Comparison of ENCODE assay signal across 8 cellular contexts in genomic region chr4:74039065-74039763, GRCh38. TPM values are rescaled to one million over a fixed set of nuclear protein-coding genes. Genes with fewer than 3 reads are reported as not detected.
DNase-seq lines count a peak whose midpoint lies in the region; ATAC-seq and TF ChIP-seq lines count a peak whose summit lies in the region.

No MANE protein-coding gene starts in this region.

- H3K36me3 Mint-ChIP-seq in activated CD4-positive, alpha-beta T cell treated with anti-CD3 and anti-CD28 coated beads, Interleukin-2, amount 10 ng/mL, durations not matched to agents 7 days and 5 days (ENCODE audit: low read depth), result peaks cover 2% of the 10 kb centered on the region
- H3K36me3 Mint-ChIP-seq in WTC11, result no peaks in the 10 kb centered on the region

- peaks cover 49% of the 10 kb centered on the region for H3K27me3 Mint-ChIP-seq in activated CD4-positive, alpha-beta T cell treated with anti-CD3 and anti-CD28 coated beads, Interleukin-2, amount 10 ng/mL, durations not matched to agents 7 days and 5 days
- H3K27me3 Mint-ChIP-seq in WTC11 (ENCODE audit: low read depth), result peaks cover 4% of the 10 kb centered on the region; the same call in 1 of the 2 replicates

- CTCF ChIA-PET in activated CD4-positive, alpha-beta T cell treated with anti-CD3 and anti-CD28 coated beads, Interleukin-2, amount 10 ng/mL, durations not matched to agents 7 days and 5 days (lab: Charles Lee), result interaction anchor here (0.9 kb wide), 1 partner anchor 78 kb away, joined by 3 read pairs; no protein-coding TSS in a partner anchor
- CTCF ChIA-PET in WTC11 (lab: Charles Lee), result interaction anchor here (0.6 to 1.9 kb wide), 18 partner anchors 11 to 310 kb away, joined by 3 to 20 read pairs (median 4); partner anchors contain the start of genes CXCL1, CXCL2 and CXCL5

- no peaks in the 10 kb centered on the region for H3K9me3 Mint-ChIP-seq in activated CD4-positive, alpha-beta T cell treated with anti-CD3 and anti-CD28 coated beads, Interleukin-2, amount 10 ng/mL, durations not matched to agents 7 days and 5 days
- H3K9me3 Mint-ChIP-seq in WTC11, result no peaks in the 10 kb centered on the region

- H3K4me3 Mint-ChIP-seq in activated CD4-positive, alpha-beta T cell treated with anti-CD3 and anti-CD28 coated beads, Interleukin-2, amount 10 ng/mL, durations not matched to agents 7 days and 5 days, result peak overlapping the region; percentile 20
- H3K4me3 Mint-ChIP-seq in WTC11, result peak overlapping the region; percentile 89

- intact Hi-C loops in left cardiac atrium (cut with DNase I), result loop anchor here in 1 of 2 donors (10.0 kb wide), 1 partner anchor 96 kb away; no protein-coding TSS in a partner anchor

- peaks cover 8% of the 10 kb centered on the region for H3K4me1 Mint-ChIP-seq in activated CD4-positive, alpha-beta T cell treated with anti-CD3 and anti-CD28 coated beads, Interleukin-2, amount 10 ng/mL, durations not matched to agents 7 days and 5 days
- H3K4me1 Mint-ChIP-seq in WTC11, result peaks cover 39% of the 10 kb centered on the region

- no peak overlapping the region for H3K27ac Mint-ChIP-seq in activated CD4-positive, alpha-beta T cell treated with anti-CD3 and anti-CD28 coated beads, Interleukin-2, amount 10 ng/mL, durations not matched to agents 7 days and 5 days
- H3K27ac Mint-ChIP-seq in WTC11, result peak overlapping the region; percentile 44; the same call in 1 of the 2 replicates

- peak overlapping the region; percentile 76 for H3K4me3 ChIP-seq in retinal pigment epithelial cell (ENCODE audit: low read length)

- POLR2A ChIA-PET in activated CD4-positive, alpha-beta T cell treated with anti-CD3 and anti-CD28 coated beads, Interleukin-2, amount 10 ng/mL, durations not matched to agents 7 days and 5 days (lab: Charles Lee), result no interaction called here
- POLR2A ChIA-PET in WTC11 (lab: Charles Lee), result no interaction called here

- no peak for DNase-seq in activated CD4-positive, alpha-beta T cell treated with anti-CD3 and anti-CD28 coated beads, Interleukin-2, amount 10 ng/mL, durations not matched to agents 7 days and 5 days
- no peak for DNase-seq in activated CD4-positive, alpha-beta T cell treated with anti-CD3 and anti-CD28 coated beads, Interleukin-2, amount 50 U/mL, for 1 hour
- DNase-seq in WTC11 (ENCODE audit: low spot score) (no peak), left cardiac atrium (no peak), retinal pigment epithelial cell (ENCODE audit: low read depth) (no peak), T1000 (lab: John Stamatoyannopoulos, UW) (no peak)

- TF ChIP-seq CTCF in WTC11 (IDR thresholded peaks at IDR 0.05) (no peak), retinal pigment epithelial cell (conservative IDR thresholded peaks at IDR 0.05; ENCODE audit: low read depth, low read length) (no peak)

- peak; percentile 37 for ATAC-seq in HG02884 (IDR thresholded peaks at IDR 0.05; ENCODE audit: unreplicated experiment)
- no peak for ATAC-seq in WTC11
- ATAC-seq in left cardiac atrium, result peak; percentile 12 to 46
- no peak for ATAC-seq in HG03139 (IDR thresholded peaks at IDR 0.05; ENCODE audit: unreplicated experiment)

TF ChIP-seq in WTC11, 78 proteins besides CTCF, POLR2A, EP300 and RAD21 (continues in another document):
- no peak for TF ChIP-seq SP1 (CRISPR knock-in tag; conservative IDR thresholded peaks at IDR 0.05)
- TF ChIP-seq E2F1 (CRISPR knock-in tag; IDR thresholded peaks at IDR 0.05), result no peak
- TF ChIP-seq RORB (CRISPR knock-in tag; IDR thresholded peaks at IDR 0.05), result no peak
- TF ChIP-seq AFF4 (CRISPR knock-in tag; IDR thresholded peaks at IDR 0.05; ENCODE audit: borderline replicate concordance), result no peak
- no peak for TF ChIP-seq ATF3 (CRISPR knock-in tag; conservative IDR thresholded peaks at IDR 0.05)
- TF ChIP-seq ZNF121 (CRISPR knock-in tag; IDR thresholded peaks at IDR 0.05), result no peak
- no peak for TF ChIP-seq ESRRA (CRISPR knock-in tag; IDR thresholded peaks at IDR 0.05; ENCODE audit: borderline replicate concordance)
- TF ChIP-seq E2F5 (CRISPR knock-in tag; IDR thresholded peaks at IDR 0.05), result no peak
- TF ChIP-seq HMGA2 (CRISPR knock-in tag; IDR thresholded peaks at IDR 0.05), result no peak
- no peak for TF ChIP-seq ZNF416 (CRISPR knock-in tag; IDR thresholded peaks at IDR 0.05)
- no peak for TF ChIP-seq SMAD3 (CRISPR knock-in tag; IDR thresholded peaks at IDR 0.05; ENCODE audit: borderline replicate concordance)
- no peak for TF ChIP-seq GTF2I (CRISPR knock-in tag; conservative IDR thresholded peaks at IDR 0.05)
- no peak for TF ChIP-seq ZNF138 (CRISPR knock-in tag; conservative IDR thresholded peaks at IDR 0.05)
- TF ChIP-seq MAX (CRISPR knock-in tag; IDR thresholded peaks at IDR 0.05), result no peak
- no peak for TF ChIP-seq ZNF263 (CRISPR knock-in tag; IDR thresholded peaks at IDR 0.05; ENCODE audit: low read depth)
- TF ChIP-seq ELF4 (CRISPR knock-in tag; IDR thresholded peaks at IDR 0.05; ENCODE audit: low read depth), result no peak

RNA-seq across cellular contexts. Expression of gene CXCL3, which starts 0.7 kb away (rescaled TPM):
- not detected for total RNA-seq in activated CD4-positive, alpha-beta T cell treated with anti-CD3 and anti-CD28 coated beads, Interleukin-2, amount 10 ng/mL, durations not matched to agents 7 days and 5 days
- 3.5 to 7.7 TPM (median 7.0 TPM) in 3 replicates for total RNA-seq in WTC11 (2021)
- 1 to 10 TPM in 1 of 2 donors, under 1 TPM in 1; 0.88 to 1.8 TPM for total RNA-seq in left cardiac atrium

RNA-seq across cellular contexts. Expression of gene CXCL5, which starts 40.7 kb away (rescaled TPM):
- total RNA-seq in activated CD4-positive, alpha-beta T cell treated with anti-CD3 and anti-CD28 coated beads, Interleukin-2, amount 10 ng/mL, durations not matched to agents 7 days and 5 days, result not detected
- total RNA-seq in WTC11 (2021) (3.6 to 8.8 TPM (median 8.1 TPM) in 3 replicates), left cardiac atrium (under 1 TPM; 0.09 to 0.18 TPM)

RNA-seq across cellular contexts. Expression of gene PPBP, which starts 51.2 kb away (rescaled TPM):
- total RNA-seq in activated CD4-positive, alpha-beta T cell treated with anti-CD3 and anti-CD28 coated beads, Interleukin-2, amount 10 ng/mL, durations not matched to agents 7 days and 5 days, result not detected
- total RNA-seq in WTC11 (2021), result not detected in 3 replicates
- under 1 TPM in 1 of 2 donors, not detected in 1; 0.86 TPM for total RNA-seq in left cardiac atrium

RNA-seq across cellular contexts. Expression of gene PF4, which starts 57.4 kb away (rescaled TPM):
- total RNA-seq in activated CD4-positive, alpha-beta T cell treated with anti-CD3 and anti-CD28 coated beads, Interleukin-2, amount 10 ng/mL, durations not matched to agents 7 days and 5 days, result not detected
- total RNA-seq in WTC11 (2021) (1.2 to 3.9 TPM (median 3.6 TPM) in 3 replicates), left cardiac atrium (under 1 TPM in 1 of 2 donors, not detected in 1; 0.60 TPM)

RNA-seq across cellular contexts. Expression of gene CXCL2, which starts 59.8 kb away (rescaled TPM):
- under 1 TPM in 1 of 2 experiments, not detected in 1; 0.22 TPM for total RNA-seq in activated CD4-positive, alpha-beta T cell treated with anti-CD3 and anti-CD28 coated beads, Interleukin-2, amount 10 ng/mL, durations not matched to agents 7 days and 5 days
- total RNA-seq in WTC11 (2021), result 1.4 to 1.9 TPM (median 1.7 TPM) in 3 replicates
- 10 to 100 TPM; 26.6 to 33.0 TPM for total RNA-seq in left cardiac atrium

Comparison
In these comparisons a context has a peak if more than half of its experiments do, and no peak if none do; other contexts are left out.
1. ATAC-seq: peak in HG02884 (single experiment) and left cardiac atrium (2 of 2); none in WTC11 (single experiment) and HG03139 (single experiment).